ENCODE assay signal across 15 cellular contexts in the genomic region with DNA sequence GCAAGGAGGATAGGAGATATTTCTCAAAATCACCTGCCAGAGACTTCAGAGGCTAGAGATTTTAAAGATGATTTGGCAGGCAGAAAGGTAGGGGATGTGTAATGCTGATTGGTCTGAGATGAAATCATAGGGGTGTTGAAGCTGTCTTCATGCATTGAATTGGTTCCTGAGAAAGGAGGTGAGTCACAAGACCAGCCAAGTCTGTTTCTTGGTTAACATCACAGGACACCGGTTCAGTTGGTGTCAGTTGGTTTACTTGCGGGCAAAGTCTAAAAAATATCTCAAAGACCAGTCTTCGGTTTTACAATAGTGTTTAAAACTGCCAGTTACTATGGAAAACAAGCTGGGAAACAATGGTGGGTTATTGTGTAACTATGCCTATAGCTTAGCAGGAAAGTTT.
A peak's percentile ranks its signal among the peaks of the same experiment; 100 is the strongest.
DNase-seq lines count a peak whose midpoint lies in the region; FAIRE-seq and TF ChIP-seq lines count a peak whose summit lies in the region.
"Had no signal": no experiment of that assay in that cellular context is flagged by ENCODE, and none has a peak within 500 bp of the region (broad histone marks: within the 10 kb centered on the region; RNA-seq: fewer than 3 reads in every experiment).

No MANE protein-coding gene starts in this region.

- H3K27me3 ChIP-seq in small intestine (ENCODE audit: control insufficient read depth in 2 of 2, insufficient read depth in 2 of 2, low read length in 2 of 2) (no peaks in the 10 kb centered on the region), MM.1S (replicated peaks; ENCODE audit: insufficient read depth, low read length) (no peaks in the 10 kb centered on the region)
- H3K27me3 ChIP-seq: BLaER1 had no signal

- no peak overlapping the region for H3K9ac ChIP-seq in MM.1S (ENCODE audit: low read length)
- H3K9ac ChIP-seq: BLaER1, GM23248 had no signal

- no peaks in the 10 kb centered on the region for H3K4me1 ChIP-seq in small intestine (ENCODE audit: control insufficient read depth in 2 of 2, insufficient read depth in 1 of 2, low read depth in 1 of 2, low read length in 1 of 2)
- H3K4me1 ChIP-seq in MM.1S (ENCODE audit: low read length) = no peaks in the 10 kb centered on the region
- H3K4me1 ChIP-seq: BLaER1, HAP-1 had no signal

- no peak overlapping the region for H2AFZ ChIP-seq in MM.1S (ENCODE audit: low read length)
- H2AFZ ChIP-seq: GM23248 had no signal

- DNase-seq in HT1080 (ENCODE audit: low read depth) = peak; percentile 6
- peak; percentile 42 for DNase-seq in epithelial cell of esophagus (ENCODE audit: low read depth)
- peak; percentile 20 for DNase-seq in kidney tubule cell (ENCODE audit: low spot score)
- DNase-seq in small intestine = peak; percentile 5
- DNase-seq in MM.1S = no peak
- no peak for DNase-seq in hypothalamus (lab: John Stamatoyannopoulos, UW)
- DNase-seq in D341Med (ENCODE audit: low spot score) = no peak
- DNase-seq: 8988T; CD4-positive, alpha-beta memory T cell; DMS79 treated with DMSO at 0.1 percent for 48 hours; GM23248 had no signal

- H3K4me3 ChIP-seq in epithelial cell of esophagus (ENCODE audit: low read length) (no peak overlapping the region), small intestine (ENCODE audit: low read depth in 1 of 2, low read length in 2 of 2) (no peak overlapping the region), MM.1S (ENCODE audit: low read length) (no peak overlapping the region)
- H3K4me3 ChIP-seq: BLaER1, GM12878, GM23248, HAP-1 had no signal

- H3K36me3 ChIP-seq in small intestine (ENCODE audit: control insufficient read depth in 2 of 2, insufficient read depth in 2 of 2, low read length in 2 of 2) (no peaks in the 10 kb centered on the region), MM.1S (replicated peaks; ENCODE audit: insufficient read depth, low read length) (no peaks in the 10 kb centered on the region)
- H3K36me3 ChIP-seq: BLaER1, HAP-1 had no signal

- H3K9me3 ChIP-seq in small intestine (ENCODE audit: control insufficient read depth, low read depth) (no peaks in the 10 kb centered on the region), MM.1S (replicated peaks; ENCODE audit: insufficient read depth, low read length) (no peaks in the 10 kb centered on the region)
- H3K9me3 ChIP-seq: HAP-1 had no signal

- H3K79me2 ChIP-seq in MM.1S (ENCODE audit: low read length) = no peaks in the 10 kb centered on the region

- no peaks in the 10 kb centered on the region for H3F3A ChIP-seq in MM.1S (ENCODE audit: insufficient read depth, low read length)

- H3K27ac ChIP-seq in small intestine (ENCODE audit: low read depth in 1 of 2, low read length in 1 of 2) (no peak overlapping the region), MM.1S (ENCODE audit: low read length) (no peak overlapping the region)
- H3K27ac ChIP-seq: BLaER1, GM23248 had no signal

- no peak for TF ChIP-seq CTCF in epithelial cell of esophagus (IDR thresholded peaks at IDR 0.05; ENCODE audit: insufficient read depth, low read depth, low read length, missing control alignments)
- no peak for TF ChIP-seq CTCF in MM.1S (IDR thresholded peaks at IDR 0.05; ENCODE audit: low read length)

- no peak overlapping the region for H3K4me2 ChIP-seq in MM.1S (ENCODE audit: low read depth, low read length)
- H3K4me2 ChIP-seq: BLaER1 had no signal

- no peaks in the 10 kb centered on the region for H4K20me1 ChIP-seq in MM.1S (ENCODE audit: insufficient read depth, low read length)
- H4K20me1 ChIP-seq: BLaER1 had no signal

- FAIRE-seq in small intestine (lab: Jason Lieb, UNC) = no peak
- FAIRE-seq: GM12878, GM19239 had no signal

- H3K9me2 ChIP-seq in MM.1S (replicated peaks; ENCODE audit: insufficient read depth, low read length) = no peaks in the 10 kb centered on the region

- WGBS in small intestine, 3 donors = 17 to 62% (median 39%) methylated on average over 3 of the region's 3 CpGs

Comparison
In these comparisons a context has a peak if more than half of its experiments do, and no peak if none do; other contexts are left out.
1. DNase-seq: peak in HT1080 (single experiment), epithelial cell of esophagus (single experiment), kidney tubule cell (single experiment) and small intestine (single experiment); none in MM.1S (single experiment), hypothalamus (0 of 51) and D341Med (single experiment).